In the genomic region with DNA sequence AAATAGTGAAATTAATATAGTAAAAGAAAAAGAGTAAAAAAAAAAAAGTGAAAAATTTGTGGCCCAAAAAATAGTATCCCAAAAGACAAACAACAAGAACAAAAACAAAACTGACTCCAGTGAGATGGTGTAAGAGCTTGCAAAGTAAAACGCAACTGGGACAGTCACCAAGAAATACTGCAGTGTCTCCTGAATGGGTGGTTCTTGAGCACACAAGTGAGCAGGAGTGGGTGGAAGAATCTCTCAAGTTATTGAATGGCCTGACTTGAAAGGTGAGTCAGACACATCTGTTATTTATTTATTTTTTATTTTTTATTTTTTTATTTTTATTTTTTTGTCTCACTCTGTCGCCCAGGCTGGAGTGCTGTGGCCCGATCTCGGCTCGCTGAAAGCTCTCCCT, we compare ENCODE assay signal across 22 cellular contexts. TPM values are rescaled to one million over a fixed set of nuclear protein-coding genes. Genes with fewer than 3 reads are reported as not detected.
DNase-seq lines count a peak whose midpoint lies in the region; TF ChIP-seq lines count a peak whose summit lies in the region.
"Had no signal": no experiment of that assay in that cellular context is flagged by ENCODE, and none has a peak within 500 bp of the region (broad histone marks: within the 10 kb centered on the region; RNA-seq: fewer than 3 reads in every experiment).

No MANE protein-coding gene starts in this region.

- peaks cover 36% of the 10 kb centered on the region for H3K79me2 ChIP-seq in OCI-LY7 (ENCODE audit: insufficient read depth, low read depth, low read length)
- H3K79me2 ChIP-seq in neural progenitor cell (ENCODE audit: low read depth) = peaks cover 68% of the 10 kb centered on the region
- peaks cover 61% of the 10 kb centered on the region for H3K79me2 ChIP-seq in SK-N-SH (ENCODE audit: insufficient read depth)

- H3F3A ChIP-seq in neural progenitor cell (ENCODE audit: low read depth) = peaks cover 5% of the 10 kb centered on the region
- peaks cover 5% of the 10 kb centered on the region for H3F3A ChIP-seq in SK-N-SH (replicated peaks; ENCODE audit: insufficient read depth)

- no peak overlapping the region for H3K4me3 ChIP-seq in OCI-LY7 (ENCODE audit: low read depth, low read length, poor library complexity, severe bottlenecking)
- H3K4me3 ChIP-seq in neural progenitor cell = peak overlapping the region; percentile 96
- no peak overlapping the region for H3K4me3 ChIP-seq in SK-N-SH (ENCODE audit: low read depth in 2 of 2, low read length in 1 of 2)
- H3K4me3 ChIP-seq: prostate gland, SK-N-MC had no signal

- H3K9ac ChIP-seq in neural progenitor cell (no peak overlapping the region), SK-N-SH (no peak overlapping the region)

- CTCF ChIA-PET in OCI-LY7 (lab: Charles Lee; ENCODE audit: unreplicated experiment) = no interaction called here
- CTCF ChIA-PET in SK-N-SH (lab: Yijun Ruan, JAX) = interaction anchor here (1.8 kb wide), 1 partner anchor 299 kb away, joined by 5 read pairs; no protein-coding TSS in a partner anchor

- POLR2A ChIA-PET in OCI-LY7 (lab: Charles Lee) = interaction anchor here (2.4 kb wide), 1 partner anchor 104 kb away, joined by 5 read pairs; no protein-coding TSS in a partner anchor
- POLR2A ChIA-PET in SK-N-SH (lab: Yijun Ruan, JAX) = no interaction called here

- no peak for TF ChIP-seq RAD21 in SK-N-SH (IDR thresholded peaks at IDR 0.05; ENCODE audit: low read length)

- H4K20me1 ChIP-seq in OCI-LY7 (ENCODE audit: insufficient read depth, low read length) = no peaks in the 10 kb centered on the region
- H4K20me1 ChIP-seq in neural progenitor cell (ENCODE audit: low read depth) = no peaks in the 10 kb centered on the region
- no peaks in the 10 kb centered on the region for H4K20me1 ChIP-seq in SK-N-SH (ENCODE audit: insufficient read depth)

- WGBS in SK-N-SH (ENCODE audit: low lambda C conversion rate) = 71% methylated on average over 5 of the region's 5 CpGs

- H3K27ac Mint-ChIP-seq in activated T-cell treated with anti-CD3 and anti-CD28 coated beads, Interleukin-2, amount 50 U/mL, for 24 hours = no peak overlapping the region
- no peak overlapping the region for H3K27ac Mint-ChIP-seq in neural progenitor cell
- H3K27ac Mint-ChIP-seq: stimulated activated naive B cell treated with anti-CD40 and anti-IgM and Interleukin-4, amounts not matched to agents 10 μg/mL and 1 μg/mL and 100 μg/mL, for 72 hours had no signal

- TF ChIP-seq CTCF in OCI-LY7 (conservative IDR thresholded peaks at IDR 0.05; ENCODE audit: low read length) (no peak), neural progenitor cell (IDR thresholded peaks at IDR 0.05) (no peak), SK-N-SH (IDR thresholded peaks at IDR 0.05) (no peak)

- peak overlapping the region; percentile 54 for H3K4me3 Mint-ChIP-seq in activated T-cell treated with anti-CD3 and anti-CD28 coated beads, Interleukin-2, amount 50 U/mL, for 24 hours
- no peak overlapping the region for H3K4me3 Mint-ChIP-seq in neural progenitor cell

- H3K9me2 ChIP-seq in OCI-LY7 (ENCODE audit: insufficient read depth, low read length) = no peaks in the 10 kb centered on the region
- no peaks in the 10 kb centered on the region for H3K9me2 ChIP-seq in SK-N-SH

- peaks cover 72% of the 10 kb centered on the region for H3K36me3 Mint-ChIP-seq in activated T-cell treated with anti-CD3 and anti-CD28 coated beads, Interleukin-2, amount 50 U/mL, for 24 hours (ENCODE audit: low read depth)
- H3K36me3 Mint-ChIP-seq in neural progenitor cell = peaks cover 41% of the 10 kb centered on the region

- no peak overlapping the region for H3K27ac ChIP-seq in OCI-LY7 (ENCODE audit: low read depth, low read length, poor library complexity, severe bottlenecking)
- no peak overlapping the region for H3K27ac ChIP-seq in neural progenitor cell
- no peak overlapping the region for H3K27ac ChIP-seq in SK-N-SH (ENCODE audit: low read depth in 2 of 2, low read length in 1 of 2)
- H3K27ac ChIP-seq: colonic mucosa, prostate gland, SK-N-MC, transverse colon had no signal

- peaks cover 15% of the 10 kb centered on the region for H3K4me1 ChIP-seq in OCI-LY7 (ENCODE audit: insufficient read depth, low read length, poor library complexity, severe bottlenecking)
- peaks cover 5% of the 10 kb centered on the region for H3K4me1 ChIP-seq in neural progenitor cell
- H3K4me1 ChIP-seq in SK-N-SH (ENCODE audit: control insufficient read depth in 1 of 2, insufficient read depth in 2 of 2, low read depth in 1 of 2, low read length in 1 of 2) = peaks cover 0 to 6% of the 10 kb centered on the region in 2 experiments; a peak in 2 of 4 replicates
- H3K4me1 ChIP-seq: colonic mucosa, prostate gland had no signal

- H3K9me3 ChIP-seq in OCI-LY7 (ENCODE audit: low read length) (peaks cover 26% of the 10 kb centered on the region; the same call in 1 of the 2 replicates), neural progenitor cell (ENCODE audit: low read depth) (no peaks in the 10 kb centered on the region), SK-N-SH (0 out of 2 replicates have a peak, but pooled peaks cover 2% of the 10 kb centered on the region)
- H3K9me3 ChIP-seq: colonic mucosa, prostate gland had no signal

- no peaks in the 10 kb centered on the region for H3K27me3 ChIP-seq in neural progenitor cell
- H3K27me3 ChIP-seq in SK-N-SH (ENCODE audit: insufficient read depth) = no peaks in the 10 kb centered on the region
- H3K27me3 ChIP-seq: colonic mucosa, heart right ventricle, transverse colon had no signal

- H3K36me3 ChIP-seq in OCI-LY7 (ENCODE audit: insufficient read depth, low read length) (peaks cover 51% of the 10 kb centered on the region), neural progenitor cell (no peaks in the 10 kb centered on the region), SK-N-SH (replicated peaks in 1 of 2; ENCODE audit: control insufficient read depth in 1 of 2, insufficient read depth in 2 of 2, low read length in 1 of 2) (peaks cover 29 to 31% of the 10 kb centered on the region in 2 experiments)
- H3K36me3 ChIP-seq: colonic mucosa had no signal

- H3K27me3 Mint-ChIP-seq in activated T-cell treated with anti-CD3 and anti-CD28 coated beads, Interleukin-2, amount 50 U/mL, for 24 hours = no peaks in the 10 kb centered on the region
- H3K27me3 Mint-ChIP-seq in neural progenitor cell (ENCODE audit: insufficient read depth, low read depth) = peaks cover 3% of the 10 kb centered on the region
- H3K27me3 Mint-ChIP-seq: CD4-positive, alpha-beta memory T cell; stimulated activated naive B cell treated with anti-CD40 and anti-IgM and Interleukin-4, amounts not matched to agents 10 μg/mL and 1 μg/mL and 100 μg/mL, for 72 hours had no signal

- H3K9me3 Mint-ChIP-seq in activated T-cell treated with anti-CD3 and anti-CD28 coated beads, Interleukin-2, amount 50 U/mL, for 24 hours = peaks cover 24% of the 10 kb centered on the region
- H3K9me3 Mint-ChIP-seq in neural progenitor cell = peaks cover 59% of the 10 kb centered on the region

- no TSS peak for BruUV-seq in OCI-LY7 (replicated peaks; lab: Mats Ljungman, UMichigan)

- intact Hi-C loops in OCI-LY7 (cut with micrococcal nuclease; ENCODE audit: unreplicated experiment) = loop anchor here (5.0 kb wide), 1 partner anchor 72 kb away; the partner anchor contains the start of gene ZNF708

- in situ Hi-C loops in KBM-7 (cut with MboI; ENCODE audit: low pct_unique_long_range_greater_than_20kb, low sequenced_read_pairs) = no loop called here

- H2AFZ ChIP-seq in OCI-LY7 (ENCODE audit: low read length) (no peak overlapping the region), neural progenitor cell (replicated peaks) (no peak overlapping the region), SK-N-SH (ENCODE audit: low read depth) (no peak overlapping the region)

- no peak for TF ChIP-seq EP300 in SK-N-SH (IDR thresholded peaks at IDR 0.05; ENCODE audit: borderline replicate concordance in 1 of 2, low read depth in 1 of 2, low read length in 1 of 2)

- H3K4me2 ChIP-seq in OCI-LY7 (ENCODE audit: low read length) (peak overlapping the region; percentile 94), neural progenitor cell (no peak overlapping the region), SK-N-SH (no peak overlapping the region)

- H3K4me1 Mint-ChIP-seq in activated T-cell treated with anti-CD3 and anti-CD28 coated beads, Interleukin-2, amount 50 U/mL, for 24 hours (ENCODE audit: low read depth) = peaks cover 42% of the 10 kb centered on the region
- no peaks in the 10 kb centered on the region for H3K4me1 Mint-ChIP-seq in neural progenitor cell

- no peak for DNase-seq in activated T-cell treated with anti-CD3 and anti-CD28 coated beads, Interleukin-2, amount 50 U/mL, for 24 hours
- no peak for DNase-seq in activated T-cell treated with anti-CD3 and anti-CD28 coated beads, Interleukin-2, amount 50 U/mL, for 48 hours
- DNase-seq in OCI-LY7 (ENCODE audit: low spot score) (no peak), fibroblast of gingiva (ENCODE audit: low read depth) (peak; percentile 2), neural progenitor cell (ENCODE audit: low spot score) (no peak), SK-N-SH (no peak), KBM-7 (no peak)
- DNase-seq in stimulated activated CD4-positive, alpha-beta T cell treated with anti-CD3 and anti-CD28 coated beads, Interleukin-4, amount 100 ng/mL, for 24 hours = no peak
- DNase-seq: 8988T; aorta; CD4-positive, alpha-beta memory T cell; colonic mucosa; EL; erythroblast; heart right ventricle; kidney; NCI-H1092 treated with DMSO at 0.1 percent for 48 hours; NCI-H526 treated with DMSO at 0.1 percent for 48 hours; stimulated activated naive B cell treated with anti-CD40 and anti-IgM and Interleukin-4, amounts not matched to agents 10 μg/mL and 1 μg/mL and 100 μg/mL, for 72 hours; transverse colon had no signal

TF ChIP-seq in SK-N-SH, 30 proteins besides CTCF, POLR2A, EP300 and RAD21 (continues in another document):
- TF ChIP-seq TAF1 (IDR thresholded peaks at IDR 0.05; ENCODE audit: borderline replicate concordance, low read depth, low read length) (no peak), FOXM1 (IDR thresholded peaks at IDR 0.05; ENCODE audit: low read depth) (no peak), FOXJ3 (CRISPR knock-in tag; IDR thresholded peaks at IDR 0.05) (no peak), SIN3A (IDR thresholded peaks at IDR 0.05; ENCODE audit: borderline replicate concordance, low read depth, low read length) (no peak)

RNA-seq across cellular contexts. Expression of gene ZNF493, which starts 1.9 kb away (rescaled TPM):
- 57.6 and 75.1 TPM in 2 replicates for total RNA-seq in OCI-LY7 (2014; rRNA removed; shearing (Covaris generic))
- total RNA-seq in OCI-LY7 (2022) (37.6 and 41.4 TPM in 2 replicates), neural progenitor cell (ENCODE audit: low replicate concordance) (37.6 and 52.6 TPM in 2 replicates)
- 3.7 and 5.5 TPM in 2 replicates for polyA plus RNA-seq in SK-N-SH (2012; rRNA removed)
- 2.8 and 3.4 TPM in 2 replicates for polyA plus RNA-seq in SK-N-SH (2012; cell fraction: cytosol; rRNA removed)
- 16.4 and 18.6 TPM in 2 replicates for polyA plus RNA-seq in SK-N-SH (2012; cell fraction: nucleus; rRNA removed)

RNA-seq across cellular contexts. Expression of gene ZNF738, which starts 40.1 kb away (rescaled TPM):
- 57.0 and 85.0 TPM in 2 replicates for total RNA-seq in OCI-LY7 (2014; rRNA removed; shearing (Covaris generic))
- total RNA-seq in OCI-LY7 (2022) (47.9 and 50.9 TPM in 2 replicates), neural progenitor cell (ENCODE audit: low replicate concordance) (180 and 268 TPM in 2 replicates)
- 8.1 and 12.8 TPM in 2 replicates for polyA plus RNA-seq in SK-N-SH (2012; rRNA removed)
- polyA plus RNA-seq in SK-N-SH (2012; cell fraction: cytosol; rRNA removed) = 9.7 and 11.0 TPM in 2 replicates
- polyA plus RNA-seq in SK-N-SH (2012; cell fraction: nucleus; rRNA removed) = 17.5 and 24.2 TPM in 2 replicates
